ENCODE assay signal across 33 cellular contexts in the genomic region with DNA sequence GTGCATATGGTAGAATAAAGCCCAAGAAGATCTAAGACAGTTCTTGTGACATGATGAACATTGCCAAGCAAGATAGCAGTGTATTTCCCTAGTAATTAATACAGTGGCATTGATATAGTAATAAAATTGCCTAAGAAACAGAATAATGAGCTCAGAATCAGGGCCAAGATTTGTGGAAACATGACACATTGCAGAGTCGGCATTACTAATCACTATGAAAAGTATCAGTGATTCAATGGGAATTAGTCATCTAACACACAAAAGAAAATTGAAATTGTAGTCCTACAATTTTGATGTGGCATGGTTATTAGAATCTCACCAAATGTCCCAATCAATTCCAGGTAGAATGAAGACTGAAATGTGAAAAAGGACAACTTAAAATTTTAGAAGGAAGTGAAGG.
DNase-seq lines count a peak whose midpoint lies in the region; ATAC-seq, FAIRE-seq and TF ChIP-seq lines count a peak whose summit lies in the region.
"Had no signal": no experiment of that assay in that cellular context is flagged by ENCODE, and none has a peak within 500 bp of the region (broad histone marks: within the 10 kb centered on the region; RNA-seq: fewer than 3 reads in every experiment).

No MANE protein-coding gene starts in this region.

- no peak overlapping the region for H3K4me2 ChIP-seq in fibroblast of lung (ENCODE audit: extremely low read depth, insufficient read depth, low read length)
- H3K4me2 ChIP-seq: GM23338, smooth muscle cell had no signal

- TF ChIP-seq CTCF in MCF 10A (IDR thresholded peaks at IDR 0.05; ENCODE audit: unreplicated experiment) (no peak), breast epithelium (IDR thresholded peaks at IDR 0.05) (no peak), WTC11 (IDR thresholded peaks at IDR 0.05) (no peak), fibroblast of lung (conservative IDR thresholded peaks at IDR 0.05 in 1 of 2, IDR thresholded peaks at IDR 0.05 in 1 of 2; ENCODE audit: low read depth in 1 of 2, low read length in 2 of 2) (no peak)

- H3K27ac Mint-ChIP-seq in MCF 10A (ENCODE audit: low read depth, unreplicated experiment) (no peak overlapping the region), WTC11 (no peak overlapping the region)
- H3K27ac Mint-ChIP-seq: activated CD4-positive, alpha-beta T cell treated with anti-CD3 and anti-CD28 coated beads for 36 hours; activated naive CD8-positive, alpha-beta T cell treated with anti-CD3 and anti-CD28 coated beads, Interleukin-2, amount 10 ng/mL, durations not matched to agents 7 days and 5 days; CD4-positive, alpha-beta memory T cell; GM23338; HFFc6; mesothelial cell of epicardium; naive thymus-derived CD4-positive, alpha-beta T cell; T-helper 17 cell had no signal

- H2AFZ ChIP-seq in fibroblast of lung (ENCODE audit: low read length) = no peak overlapping the region
- H2AFZ ChIP-seq: GM23338 had no signal

- H3K9ac ChIP-seq in fibroblast of lung (ENCODE audit: insufficient read depth, low read length) = no peak overlapping the region

- intact Hi-C loops in MCF 10A (cut with micrococcal nuclease) (no loop called here), breast epithelium (cut with DNase I; ENCODE audit: low total_unique reads) (no loop called here)

- H3K9me3 Mint-ChIP-seq in MCF 10A (ENCODE audit: unreplicated experiment) (peaks cover 25% of the 10 kb centered on the region), WTC11 (peaks cover 8% of the 10 kb centered on the region)
- H3K9me3 Mint-ChIP-seq: GM23338 had no signal

- POLR2A ChIA-PET in MCF 10A (lab: Yijun Ruan, JAX) (interaction anchor here (0.6 to 1.8 kb wide), 4 partner anchors 47 to 669 kb away, joined by 3 to 6 read pairs (median 4); no protein-coding TSS in a partner anchor), WTC11 (lab: Charles Lee) (no interaction called here)

- H3K27me3 Mint-ChIP-seq in MCF 10A (ENCODE audit: insufficient read depth, unreplicated experiment) (no peaks in the 10 kb centered on the region), WTC11 (ENCODE audit: low read depth) (no peaks in the 10 kb centered on the region)
- H3K27me3 Mint-ChIP-seq: activated CD4-positive, alpha-beta T cell treated with anti-CD3 and anti-CD28 coated beads for 36 hours; activated naive CD8-positive, alpha-beta T cell treated with anti-CD3 and anti-CD28 coated beads, Interleukin-2, amount 10 ng/mL, durations not matched to agents 7 days and 5 days; CD4-positive, alpha-beta memory T cell; T-helper 17 cell had no signal

- CTCF ChIA-PET in MCF 10A (lab: Yijun Ruan, JAX) (interaction anchor here (0.7 to 1.0 kb wide), 2 partner anchors 136 to 288 kb away, joined by 3 read pairs; no protein-coding TSS in a partner anchor), WTC11 (lab: Charles Lee) (interaction anchor here (1.0 kb wide), 1 partner anchor 8 kb away, joined by 4 read pairs; no protein-coding TSS in a partner anchor)

- H4K20me1 ChIP-seq in fibroblast of lung (ENCODE audit: control insufficient read depth, extremely low read depth, insufficient read depth, low read length) = no peaks in the 10 kb centered on the region

- H3K4me1 ChIP-seq in breast epithelium (no peaks in the 10 kb centered on the region), fibroblast of lung (ENCODE audit: control insufficient read depth, extremely low read depth, insufficient read depth, low read length) (no peaks in the 10 kb centered on the region)
- H3K4me1 ChIP-seq: left ventricle myocardium inferior, Peyer's patch, tibial nerve had no signal

- H3K9me3 ChIP-seq in breast epithelium (no peaks in the 10 kb centered on the region), fibroblast of lung (ENCODE audit: control insufficient read depth, insufficient read depth, low read depth, low read length) (no peaks in the 10 kb centered on the region)
- H3K9me3 ChIP-seq: left ventricle myocardium inferior, Peyer's patch, tibial nerve had no signal

- H3K36me3 ChIP-seq in breast epithelium = no peaks in the 10 kb centered on the region
- no peaks in the 10 kb centered on the region for H3K36me3 ChIP-seq in fibroblast of lung (ENCODE audit: control insufficient read depth, insufficient read depth, low read length)
- H3K36me3 ChIP-seq: left ventricle myocardium inferior, Peyer's patch, tibial nerve had no signal

- DNase-seq in MCF 10A (ENCODE audit: unreplicated experiment) (peak; percentile 52), breast epithelium (ENCODE audit: low spot score in 2 of 2) (no peak), WTC11 (ENCODE audit: low spot score) (no peak), fibroblast of lung (ENCODE audit: low read depth in 2 of 2) (peak; percentile 22 to 53), urothelium cell line (ENCODE audit: low spot score) (peak; percentile 6), HT-29 (ENCODE audit: low spot score) (no peak), nucleus accumbens (lab: John Stamatoyannopoulos, UW) (no peak)
- no peak for DNase-seq in activated effector memory CD4-positive, alpha-beta T cell treated with anti-CD3 and anti-CD28 coated beads, Interleukin-2, amount 50 U/mL, for 16 hours
- DNase-seq: 8988T; activated CD4-positive, alpha-beta T cell treated with anti-CD3 and anti-CD28 coated beads for 36 hours; activated gamma-delta T cell; activated naive CD8-positive, alpha-beta T cell treated with anti-CD3 and anti-CD28 coated beads, Interleukin-2, amount 10 ng/mL, durations not matched to agents 7 days and 5 days; activated T-cell treated with anti-CD3 and anti-CD28 coated beads, Interleukin-2, amount 50 U/mL, for 1 hour; AML-193; CD4-positive, alpha-beta memory T cell; effector CD4-positive, alpha-beta T cell; foreskin melanocyte; HFFc6; left ventricle myocardium inferior; naive thymus-derived CD4-positive, alpha-beta T cell; NCI-H1105 treated with DMSO at 0.1 percent for 48 hours; NCI-H1930; NCI-H526 treated with DMSO at 0.1 percent for 48 hours; occipital lobe; Peyer's patch; stimulated activated CD4-positive, alpha-beta T cell treated with anti-CD3 and anti-CD28 coated beads, Interleukin-2, amount 100 ng/mL, for 24 hours; T-helper 17 cell had no signal

- no peak for FAIRE-seq in urothelium cell line (lab: Jason Lieb, UNC)
- FAIRE-seq: colon, GM12891 had no signal

- BruUV-seq in MCF 10A (replicated peaks; lab: Mats Ljungman, UMichigan) = no TSS peak

- H3K36me3 Mint-ChIP-seq in MCF 10A (ENCODE audit: insufficient read depth, unreplicated experiment) (no peaks in the 10 kb centered on the region), WTC11 (no peaks in the 10 kb centered on the region)
- H3K36me3 Mint-ChIP-seq: activated naive CD8-positive, alpha-beta T cell treated with anti-CD3 and anti-CD28 coated beads, Interleukin-2, amount 10 ng/mL, durations not matched to agents 7 days and 5 days; CD4-positive, alpha-beta memory T cell; mesothelial cell of epicardium; naive thymus-derived CD4-positive, alpha-beta T cell had no signal

- H3K79me2 ChIP-seq in fibroblast of lung (ENCODE audit: control insufficient read depth, insufficient read depth, low read length) = no peaks in the 10 kb centered on the region

- H3K27ac ChIP-seq in breast epithelium = no peak overlapping the region
- H3K27ac ChIP-seq in fibroblast of lung (ENCODE audit: insufficient read depth, low read length) = no peak overlapping the region
- H3K27ac ChIP-seq: left ventricle myocardium inferior, Peyer's patch, tibial nerve had no signal

- H3K4me3 Mint-ChIP-seq in MCF 10A (ENCODE audit: unreplicated experiment) (no peak overlapping the region), WTC11 (no peak overlapping the region)
- H3K4me3 Mint-ChIP-seq: activated CD4-positive, alpha-beta T cell treated with anti-CD3 and anti-CD28 coated beads for 36 hours; activated naive CD8-positive, alpha-beta T cell treated with anti-CD3 and anti-CD28 coated beads, Interleukin-2, amount 10 ng/mL, durations not matched to agents 7 days and 5 days; CD4-positive, alpha-beta memory T cell; GM23338; HFFc6; mesothelial cell of epicardium; naive thymus-derived CD4-positive, alpha-beta T cell; T-helper 17 cell had no signal

- H3K4me1 Mint-ChIP-seq in MCF 10A (ENCODE audit: insufficient read depth, unreplicated experiment) = peaks cover 4% of the 10 kb centered on the region
- no peaks in the 10 kb centered on the region for H3K4me1 Mint-ChIP-seq in WTC11
- H3K4me1 Mint-ChIP-seq: activated CD4-positive, alpha-beta T cell treated with anti-CD3 and anti-CD28 coated beads for 36 hours; activated naive CD8-positive, alpha-beta T cell treated with anti-CD3 and anti-CD28 coated beads, Interleukin-2, amount 10 ng/mL, durations not matched to agents 7 days and 5 days; CD4-positive, alpha-beta memory T cell; GM23338; mesothelial cell of epicardium; naive thymus-derived CD4-positive, alpha-beta T cell; T-helper 17 cell had no signal

- no peak overlapping the region for H3K4me3 ChIP-seq in breast epithelium
- no peak overlapping the region for H3K4me3 ChIP-seq in fibroblast of lung (replicated peaks in 1 of 4; ENCODE audit: control extremely low read depth in 1 of 4, insufficient read depth in 1 of 4, low read depth in 3 of 4, low read length in 4 of 4)
- H3K4me3 ChIP-seq: GM23338, left ventricle myocardium inferior, Peyer's patch, smooth muscle cell, tibial nerve had no signal

- TF ChIP-seq POLR2A in breast epithelium (IDR thresholded peaks at IDR 0.05) = no peak

- H3K27me3 ChIP-seq in breast epithelium (no peaks in the 10 kb centered on the region), fibroblast of lung (ENCODE audit: control insufficient read depth, insufficient read depth, low read length) (no peaks in the 10 kb centered on the region)
- H3K27me3 ChIP-seq: Peyer's patch, tibial nerve had no signal

- ATAC-seq in WTC11 = no peak
- ATAC-seq: activated CD4-positive, alpha-beta T cell treated with anti-CD3 and anti-CD28 coated beads for 36 hours; GM23338; naive thymus-derived CD4-positive, alpha-beta T cell; T-helper 17 cell had no signal

TF ChIP-seq in WTC11, 78 proteins besides CTCF, POLR2A, EP300 and RAD21:
- TF ChIP-seq NR1H2 (CRISPR knock-in tag; IDR thresholded peaks at IDR 0.05) (no peak), SP1 (CRISPR knock-in tag; conservative IDR thresholded peaks at IDR 0.05) (no peak), HMGA2 (CRISPR knock-in tag; IDR thresholded peaks at IDR 0.05) (0 out of 2 replicates have a peak, but pooled peaks have one; percentile 52), TP53 (CRISPR knock-in tag; IDR thresholded peaks at IDR 0.05) (no peak)
- TF ChIP-seq, protein P1, sequence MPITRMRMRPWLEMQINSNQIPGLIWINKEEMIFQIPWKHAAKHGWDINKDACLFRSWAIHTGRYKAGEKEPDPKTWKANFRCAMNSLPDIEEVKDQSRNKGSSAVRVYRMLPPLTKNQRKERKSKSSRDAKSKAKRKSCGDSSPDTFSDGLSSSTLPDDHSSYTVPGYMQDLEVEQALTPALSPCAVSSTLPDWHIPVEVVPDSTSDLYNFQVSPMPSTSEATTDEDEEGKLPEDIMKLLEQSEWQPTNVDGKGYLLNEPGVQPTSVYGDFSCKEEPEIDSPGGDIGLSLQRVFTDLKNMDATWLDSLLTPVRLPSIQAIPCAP (CRISPR knock-in tag; IDR thresholded peaks at IDR 0.05) = no peak
TF ChIP-seq in WTC11: peak in this region for 1.

Comparison
In these comparisons a context has a peak if more than half of its experiments do, and no peak if none do; other contexts are left out.
1. DNase-seq: peak in MCF 10A (single experiment), fibroblast of lung (2 of 2) and urothelium cell line (single experiment); none in breast epithelium (0 of 2), WTC11 (single experiment), activated effector memory CD4-positive, alpha-beta T cell treated with anti-CD3 and anti-CD28 coated beads, Interleukin-2, amount 50 U/mL, for 16 hours (single experiment), HT-29 (single experiment) and nucleus accumbens (0 of 56).